ENCODE assay signal across 1 cellular context in the genomic region with DNA sequence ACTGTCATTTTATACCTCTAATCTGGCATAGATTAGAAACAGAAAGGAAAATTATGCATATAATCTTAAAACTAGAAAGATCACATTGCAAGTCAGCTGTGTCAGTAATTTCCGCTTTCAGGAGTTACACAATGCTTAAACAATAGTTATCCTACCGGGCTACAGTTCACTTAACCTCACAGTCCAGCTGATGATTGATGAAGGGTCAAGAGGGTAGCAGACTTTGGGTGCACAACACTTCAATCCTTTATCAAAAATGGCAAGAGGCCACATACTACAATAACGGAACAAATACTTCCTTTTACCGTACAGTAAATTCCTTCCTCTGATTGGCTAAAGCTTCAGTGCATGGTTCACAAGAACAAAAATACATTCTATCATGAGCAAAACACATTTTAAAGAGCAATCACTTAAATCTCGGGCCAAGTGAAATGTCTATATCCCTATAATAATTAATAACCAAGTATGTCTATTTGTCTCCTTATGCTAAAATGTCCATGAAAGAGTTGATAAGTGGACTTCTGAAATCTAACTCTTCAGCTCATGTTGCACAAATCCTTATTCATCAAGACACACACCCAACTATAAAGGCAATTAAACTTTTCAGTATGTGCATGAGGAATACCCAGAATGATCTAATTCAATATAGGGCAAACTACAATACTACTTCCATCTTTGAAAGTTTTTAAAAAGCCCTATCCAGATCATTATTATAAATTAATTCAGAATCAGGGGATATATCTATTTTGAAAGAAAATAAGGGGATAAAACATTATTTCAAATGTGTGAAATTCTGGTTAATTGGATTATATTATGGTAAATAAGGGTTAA.
TF ChIP-seq lines count a peak whose summit lies in the region.

No MANE protein-coding gene starts in this region.

TF ChIP-seq in HepG2, 621 proteins besides CTCF, POLR2A, EP300 and RAD21 (continued from another document):
- TF ChIP-seq, protein P1, sequence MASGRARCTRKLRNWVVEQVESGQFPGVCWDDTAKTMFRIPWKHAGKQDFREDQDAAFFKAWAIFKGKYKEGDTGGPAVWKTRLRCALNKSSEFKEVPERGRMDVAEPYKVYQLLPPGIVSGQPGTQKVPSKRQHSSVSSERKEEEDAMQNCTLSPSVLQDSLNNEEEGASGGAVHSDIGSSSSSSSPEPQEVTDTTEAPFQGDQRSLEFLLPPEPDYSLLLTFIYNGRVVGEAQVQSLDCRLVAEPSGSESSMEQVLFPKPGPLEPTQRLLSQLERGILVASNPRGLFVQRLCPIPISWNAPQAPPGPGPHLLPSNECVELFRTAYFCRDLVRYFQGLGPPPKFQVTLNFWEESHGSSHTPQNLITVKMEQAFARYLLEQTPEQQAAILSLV (CRISPR knock-in tag; IDR thresholded peaks at IDR 0.05; ENCODE audit: borderline replicate concordance) = no peak; the same call in 1 of the 2 replicates
